ENCODE assay signal across 2 cellular contexts in genomic region chr4:88240297-88240714, GRCh38.
TF ChIP-seq lines count a peak whose summit lies in the region.

No MANE protein-coding gene starts in this region.

TF ChIP-seq in HEK293, 187 proteins besides CTCF, POLR2A, EP300 and RAD21:
- TF ChIP-seq KLF17 (tag by site-specific recombination; IDR thresholded peaks at IDR 0.05) (no peak), ZFHX2 (tag by site-specific recombination; conservative IDR thresholded peaks at IDR 0.05) (peak; percentile 26)

TF ChIP-seq in H1, 55 proteins besides CTCF, POLR2A, EP300 and RAD21 (continued from another document):
- TF ChIP-seq SIN3A (conservative IDR thresholded peaks at IDR 0.05 in 1 of 2, IDR thresholded peaks at IDR 0.05 in 1 of 2; ENCODE audit: low read depth in 1 of 2, low read length in 2 of 2) (no peak), SP4 (IDR thresholded peaks at IDR 0.05; ENCODE audit: low read length) (no peak), POU5F1 (IDR thresholded peaks at IDR 0.05; ENCODE audit: low read depth, low read length) (no peak), RBBP5 (IDR thresholded peaks at IDR 0.05; ENCODE audit: borderline replicate concordance, low read depth, low read length) (no peak), TAF1 (IDR thresholded peaks at IDR 0.05; ENCODE audit: low read depth, low read length) (no peak), SIX5 (IDR thresholded peaks at IDR 0.05; ENCODE audit: low read depth, low read length) (no peak), PHF8 (conservative IDR thresholded peaks at IDR 0.05; ENCODE audit: low read depth, low read length) (no peak), GABPA (IDR thresholded peaks at IDR 0.05; ENCODE audit: borderline replicate concordance, insufficient read depth, low read length) (no peak), ATF3 (IDR thresholded peaks at IDR 0.05; ENCODE audit: insufficient read depth, low read depth, low read length) (no peak), MAX (IDR thresholded peaks at IDR 0.05) (no peak), NRF1 (IDR thresholded peaks at IDR 0.05; ENCODE audit: low read depth, low read length) (no peak)
